Comparison of ENCODE assay signal across 12 cellular contexts in genomic region chr6:98880486-98880885, GRCh38. TPM values are rescaled to one million over a fixed set of nuclear protein-coding genes. Genes with fewer than 3 reads are reported as not detected.
DNase-seq lines count a peak whose midpoint lies in the region; ATAC-seq and TF ChIP-seq lines count a peak whose summit lies in the region.
"Had no signal": no experiment of that assay in that cellular context is flagged by ENCODE, and none has a peak within 500 bp of the region (broad histone marks: within the 10 kb centered on the region; RNA-seq: fewer than 3 reads in every experiment).

No MANE protein-coding gene starts in this region.

- H2AFZ ChIP-seq in hepatocyte = no peak overlapping the region

- no peaks in the 10 kb centered on the region for H3K9me3 Mint-ChIP-seq in activated T-cell treated with anti-CD3 and anti-CD28 coated beads, Interleukin-2, amount 50 U/mL, for 72 hours
- H3K9me3 Mint-ChIP-seq: H9 had no signal

- H3K4me3 ChIP-seq in hepatocyte = no peak overlapping the region

- no peaks in the 10 kb centered on the region for H3K4me1 ChIP-seq in hepatocyte (ENCODE audit: insufficient read depth)

- peak; percentile 90 for ATAC-seq in GM19397 (IDR thresholded peaks at IDR 0.05; ENCODE audit: unreplicated experiment)
- ATAC-seq in HG02973 (IDR thresholded peaks at IDR 0.05; ENCODE audit: unreplicated experiment) = peak; percentile 84
- ATAC-seq in activated T-cell treated with anti-CD3 and anti-CD28 coated beads, Interleukin-2, amount 50 U/mL, for 72 hours (replicated peaks in 1 of 2) = no peak

- no peaks in the 10 kb centered on the region for H3K27me3 ChIP-seq in hepatocyte

- H3K27ac ChIP-seq in hepatocyte = no peak overlapping the region

- no peaks in the 10 kb centered on the region for H3K27me3 Mint-ChIP-seq in activated T-cell treated with anti-CD3 and anti-CD28 coated beads, Interleukin-2, amount 50 U/mL, for 72 hours (ENCODE audit: low read depth)

- TF ChIP-seq CTCF in GM13977 (IDR thresholded peaks at IDR 0.05; ENCODE audit: extremely low read depth, insufficient read depth, missing control alignments) (no peak), hepatocyte (IDR thresholded peaks at IDR 0.05; ENCODE audit: poor library complexity) (no peak)

- H4K20me1 ChIP-seq in hepatocyte (ENCODE audit: insufficient read depth, poor library complexity, severe bottlenecking) = no peaks in the 10 kb centered on the region

- no peak overlapping the region for H3K4me2 ChIP-seq in hepatocyte

- no peaks in the 10 kb centered on the region for H3K9me3 ChIP-seq in hepatocyte (ENCODE audit: low read depth)

- peak; percentile 9 for DNase-seq in GM13977 (ENCODE audit: low spot score)
- DNase-seq in NCI-H1436 (lab: John Stamatoyannopoulos, UW) = peak; percentile 39
- DNase-seq in occipital lobe (lab: John Stamatoyannopoulos, UW) = no peak
- no peak for DNase-seq in hypothalamus (lab: John Stamatoyannopoulos, UW)
- DNase-seq in activated T-cell treated with anti-CD3 and anti-CD28 coated beads, Interleukin-2, amount 50 U/mL, for 72 hours = no peak
- DNase-seq in hepatocyte (ENCODE audit: low spot score) = no peak
- DNase-seq: effector memory CD4-positive, alpha-beta T cell; H9; nucleus accumbens had no signal

- H3K79me2 ChIP-seq in hepatocyte = no peaks in the 10 kb centered on the region

- H3K36me3 Mint-ChIP-seq in activated T-cell treated with anti-CD3 and anti-CD28 coated beads, Interleukin-2, amount 50 U/mL, for 72 hours (ENCODE audit: insufficient read depth in 2 of 2) = peaks cover 0 to 6% of the 10 kb centered on the region in 2 donors

- no peak overlapping the region for H3K4me3 Mint-ChIP-seq in activated T-cell treated with anti-CD3 and anti-CD28 coated beads, Interleukin-2, amount 50 U/mL, for 72 hours
- H3K4me3 Mint-ChIP-seq: H9 had no signal

- no peak overlapping the region for H3K27ac Mint-ChIP-seq in activated T-cell treated with anti-CD3 and anti-CD28 coated beads, Interleukin-2, amount 50 U/mL, for 72 hours
- H3K27ac Mint-ChIP-seq: H9 had no signal

- in situ Hi-C loops in GM13977 (cut with MboI; ENCODE audit: low pct_unique_long_range_greater_than_20kb, low sequenced_read_pairs, unreplicated experiment) = no loop called here

- no peaks in the 10 kb centered on the region for H3K36me3 ChIP-seq in hepatocyte (replicated peaks; ENCODE audit: insufficient read depth, low read depth)

- H3K4me1 Mint-ChIP-seq in activated T-cell treated with anti-CD3 and anti-CD28 coated beads, Interleukin-2, amount 50 U/mL, for 72 hours (ENCODE audit: low read depth) = peaks cover 11% of the 10 kb centered on the region
- H3K4me1 Mint-ChIP-seq: H9 had no signal

- no peaks in the 10 kb centered on the region for H3K9me2 ChIP-seq in hepatocyte (replicated peaks; ENCODE audit: insufficient read depth)

RNA-seq across cellular contexts. Expression of gene POU3F2, which starts 46.1 kb away (rescaled TPM):
- total RNA-seq in occipital lobe (194 TPM), hepatocyte (0.08 and 0.13 TPM in 2 replicates)
- total RNA-seq in activated T-cell treated with anti-CD3 and anti-CD28 coated beads, Interleukin-2, amount 50 U/mL, for 72 hours = not detected
- not detected in 2 replicates for polyA plus RNA-seq in hepatocyte
- total RNA-seq: NCI-H460 had no signal

Comparison
In these comparisons a context has a peak if more than half of its experiments do, and no peak if none do; other contexts are left out.
1. DNase-seq: peak in GM13977 (single experiment) and NCI-H1436 (single experiment); none in occipital lobe (single experiment), hypothalamus (0 of 51), activated T-cell treated with anti-CD3 and anti-CD28 coated beads, Interleukin-2, amount 50 U/mL, for 72 hours (0 of 2) and hepatocyte (single experiment).
2. ATAC-seq: peak in GM19397 (single experiment) and HG02973 (single experiment); none in activated T-cell treated with anti-CD3 and anti-CD28 coated beads, Interleukin-2, amount 50 U/mL, for 72 hours (0 of 2).
3. RNA of gene POU3F2, which starts 46.1 kb away (total RNA-seq): 194 TPM in occipital lobe (single experiment); 0.08 to 0.13 TPM in hepatocyte and not detected in activated T-cell treated with anti-CD3 and anti-CD28 coated beads, Interleukin-2, amount 50 U/mL, for 72 hours; every median in the first group is over 100 times any median in the second.